ENCODE assay signal across 23 cellular contexts in genomic region chr11:108662700-108663099, GRCh38. TPM values are rescaled to one million over a fixed set of nuclear protein-coding genes. Genes with fewer than 3 reads are reported as not detected.
DNase-seq lines count a peak whose midpoint lies in the region; ATAC-seq and TF ChIP-seq lines count a peak whose summit lies in the region.
"Had no signal": no experiment of that assay in that cellular context is flagged by ENCODE, and none has a peak within 500 bp of the region (broad histone marks: within the 10 kb centered on the region; RNA-seq: fewer than 3 reads in every experiment).

No MANE protein-coding gene starts in this region.

- peaks cover 4% of the 10 kb centered on the region for H3K27me3 Mint-ChIP-seq in nephron (ENCODE audit: low read depth)
- H3K27me3 Mint-ChIP-seq: natural killer cell treated with Interleukin-12 subunit alpha and Interleukin-12 subunit beta and Interleukin-15 and Interleukin-18, amount 100 ng/mL, for 72 hours had no signal

- H3K27me3 ChIP-seq in foreskin keratinocyte: no peaks in the 10 kb centered on the region
- H3K27me3 ChIP-seq: dorsolateral prefrontal cortex had no signal

- DNase-seq in foreskin keratinocyte: no peak
- DNase-seq in dedifferentiated amniotic fluid mesenchymal stem cell (ENCODE audit: extremely low spot score): no peak
- no peak for DNase-seq in T1000 (lab: John Stamatoyannopoulos, UW)
- DNase-seq in omental fat pad (ENCODE audit: low spot score): no peak
- DNase-seq: activated CD4-positive, alpha-beta T cell treated with anti-CD3 and anti-CD28 coated beads for 4 hours; activated CD8-positive, alpha-beta memory T cell treated with anti-CD3 and anti-CD28 coated beads, Interleukin-2, amount 50 U/mL, for 4 hours; activated effector memory CD4-positive, alpha-beta T cell treated with anti-CD3 and anti-CD28 coated beads, Interleukin-2, amount 50 U/mL, for 16 hours; dorsolateral prefrontal cortex; foreskin melanocyte; hypothalamus; kidney; mesendoderm; NCI-H1436; NCI-H2171 treated with DMSO at 0.1 percent for 48 hours; NCI-H774; small intestine had no signal

- TF ChIP-seq CTCF in nephron (IDR thresholded peaks at IDR 0.05; ENCODE audit: unreplicated experiment in 3 of 3) (no peak), foreskin keratinocyte (conservative IDR thresholded peaks at IDR 0.05) (no peak), omental fat pad (IDR thresholded peaks at IDR 0.05) (no peak)

- H3K4me1 Mint-ChIP-seq in nephron: peaks cover 27% of the 10 kb centered on the region

- no peak overlapping the region for H3K27ac ChIP-seq in foreskin keratinocyte
- H3K27ac ChIP-seq: dorsolateral prefrontal cortex, epithelial cell of prostate, SK-N-MC had no signal

- H3K9me3 Mint-ChIP-seq in nephron: no peaks in the 10 kb centered on the region
- H3K9me3 Mint-ChIP-seq: natural killer cell treated with Interleukin-12 subunit alpha and Interleukin-12 subunit beta and Interleukin-15 and Interleukin-18, amount 100 ng/mL, for 72 hours had no signal

- ATAC-seq in GM18907 (IDR thresholded peaks at IDR 0.05; ENCODE audit: unreplicated experiment): peak; percentile 45
- ATAC-seq in GM21576 (IDR thresholded peaks at IDR 0.05; ENCODE audit: unreplicated experiment): peak; percentile 33
- ATAC-seq in HG03175 (IDR thresholded peaks at IDR 0.05; ENCODE audit: unreplicated experiment): peak; percentile 22
- no peak for ATAC-seq in foreskin keratinocyte
- ATAC-seq in omental fat pad (ENCODE audit: low FRiP score): no peak
- ATAC-seq: natural killer cell treated with Interleukin-12 subunit alpha and Interleukin-12 subunit beta and Interleukin-15 and Interleukin-18, amount 100 ng/mL, for 72 hours had no signal

- no peaks in the 10 kb centered on the region for H3K36me3 Mint-ChIP-seq in nephron (ENCODE audit: low read depth)

- H3K4me1 ChIP-seq in foreskin keratinocyte: peaks cover 7% of the 10 kb centered on the region

- peak overlapping the region in 2 of 3 experiments; percentile 40 to 64 for H3K4me3 Mint-ChIP-seq in nephron
- H3K4me3 Mint-ChIP-seq: natural killer cell treated with Interleukin-12 subunit alpha and Interleukin-12 subunit beta and Interleukin-15 and Interleukin-18, amount 100 ng/mL, for 72 hours had no signal

- no peak overlapping the region for H3K27ac Mint-ChIP-seq in nephron
- H3K27ac Mint-ChIP-seq: natural killer cell treated with Interleukin-12 subunit alpha and Interleukin-12 subunit beta and Interleukin-15 and Interleukin-18, amount 100 ng/mL, for 72 hours had no signal

RNA-seq across cellular contexts. Expression of gene DDX10, which starts 2.2 kb away (rescaled TPM):
- 28.6 and 31.0 TPM in 2 replicates for total RNA-seq in foreskin keratinocyte
- 27.4 and 31.9 TPM in 2 replicates for polyA plus RNA-seq in foreskin keratinocyte
- 10 to 100 TPM; 20.2 to 60.6 (median 26.5) TPM for total RNA-seq in omental fat pad

Comparison
In these comparisons a context has a peak if more than half of its experiments do, and no peak if none do; other contexts are left out.
1. ATAC-seq: peak in GM18907 (single experiment), GM21576 (single experiment) and HG03175 (single experiment); none in foreskin keratinocyte (single experiment) and omental fat pad (single experiment).